18 cellular contexts compared by ENCODE assay signal in the genomic region with DNA sequence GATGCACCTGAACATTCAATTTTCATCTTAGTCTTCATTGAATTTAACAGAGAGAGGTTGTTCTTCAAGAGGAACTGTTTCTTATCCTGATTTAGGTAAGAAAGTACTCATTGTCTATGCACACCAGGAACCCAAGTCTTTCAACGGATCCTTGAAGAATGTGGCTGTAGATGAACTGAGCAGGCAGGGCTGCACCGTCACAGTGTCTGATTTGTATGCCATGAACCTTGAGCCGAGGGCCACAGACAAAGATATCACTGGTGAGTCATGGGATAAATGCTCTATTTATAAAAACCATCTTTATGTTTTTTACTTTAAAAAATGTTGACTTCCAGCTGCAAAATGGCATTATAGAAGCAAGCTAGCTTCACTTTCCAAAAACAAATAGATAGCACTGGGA. TPM values are rescaled to one million over a fixed set of nuclear protein-coding genes. Genes with fewer than 3 reads are reported as not detected.
DNase-seq lines count a peak whose midpoint lies in the region; ATAC-seq, FAIRE-seq and TF ChIP-seq lines count a peak whose summit lies in the region.
"Had no signal": no experiment of that assay in that cellular context is flagged by ENCODE, and none has a peak within 500 bp of the region (broad histone marks: within the 10 kb centered on the region; RNA-seq: fewer than 3 reads in every experiment).

No MANE protein-coding gene starts in this region.

- H3K27me3 ChIP-seq in SK-N-SH (ENCODE audit: insufficient read depth), result no peaks in the 10 kb centered on the region
- H3K27me3 ChIP-seq in astrocyte (ENCODE audit: insufficient read depth, low read length), result no peaks in the 10 kb centered on the region
- H3K27me3 ChIP-seq in colonic mucosa, result no peaks in the 10 kb centered on the region

- TF ChIP-seq CTCF in SK-N-SH (IDR thresholded peaks at IDR 0.05) (no peak), astrocyte (IDR thresholded peaks at IDR 0.05; ENCODE audit: insufficient read depth, low read depth, low read length) (no peak), colonic mucosa (IDR thresholded peaks at IDR 0.05) (no peak)

- POLR2A ChIA-PET in SK-N-SH (lab: Yijun Ruan, JAX), result no interaction called here
- POLR2A ChIA-PET in activated CD4-positive, alpha-beta memory T cell treated with anti-CD3 and anti-CD28 coated beads for 36 hours (lab: Charles Lee), result no interaction called here

- no peaks in the 10 kb centered on the region for H3K27me3 Mint-ChIP-seq in astrocyte (ENCODE audit: low read depth, unreplicated experiment)
- no peaks in the 10 kb centered on the region for H3K27me3 Mint-ChIP-seq in activated CD4-positive, alpha-beta memory T cell treated with anti-CD3 and anti-CD28 coated beads for 36 hours
- H3K27me3 Mint-ChIP-seq: CD4-positive, alpha-beta memory T cell had no signal

- DNase-seq in SK-N-SH (no peak), astrocyte (ENCODE audit: low read depth) (peak; percentile 19), kidney tubule cell (ENCODE audit: low spot score) (peak; percentile 6), colonic mucosa (no peak), NCI-H748 (lab: John Stamatoyannopoulos, UW; ENCODE audit: unreplicated experiment) (no peak)
- DNase-seq in activated CD4-positive, alpha-beta memory T cell treated with anti-CD3 and anti-CD28 coated beads for 36 hours, result no peak
- DNase-seq: CD4-positive, alpha-beta memory T cell; DMS79; HCEC 1CT; NCI-H1105 treated with DMSO at 0.1 percent for 48 hours; NCI-H187; NCI-H526 treated with DMSO at 0.1 percent for 48 hours; RPMI8226; SIG-M5 had no signal

- no peak for TF ChIP-seq EP300 in SK-N-SH (IDR thresholded peaks at IDR 0.05; ENCODE audit: borderline replicate concordance in 1 of 2, low read depth in 1 of 2, low read length in 1 of 2)

- no peak overlapping the region for H3K4me3 Mint-ChIP-seq in astrocyte (ENCODE audit: unreplicated experiment)
- no peak overlapping the region for H3K4me3 Mint-ChIP-seq in activated CD4-positive, alpha-beta memory T cell treated with anti-CD3 and anti-CD28 coated beads for 36 hours
- H3K4me3 Mint-ChIP-seq: CD4-positive, alpha-beta memory T cell had no signal

- no peak for TF ChIP-seq RAD21 in SK-N-SH (IDR thresholded peaks at IDR 0.05; ENCODE audit: low read length)

- no peaks in the 10 kb centered on the region for H3F3A ChIP-seq in SK-N-SH (replicated peaks; ENCODE audit: insufficient read depth)

- H3K27ac Mint-ChIP-seq in astrocyte (ENCODE audit: unreplicated experiment), result peak overlapping the region; percentile 5
- H3K27ac Mint-ChIP-seq in activated CD4-positive, alpha-beta memory T cell treated with anti-CD3 and anti-CD28 coated beads for 36 hours, result no peak overlapping the region

- CTCF ChIA-PET in SK-N-SH (lab: Yijun Ruan, JAX), result interaction anchor here (1.5 kb wide), 1 partner anchor 10 kb away, joined by 5 read pairs; no protein-coding TSS in a partner anchor
- CTCF ChIA-PET in activated CD4-positive, alpha-beta memory T cell treated with anti-CD3 and anti-CD28 coated beads for 36 hours (lab: Charles Lee), result interaction anchor here (1.5 kb wide), 1 partner anchor 9 kb away, joined by 3 read pairs; no protein-coding TSS in a partner anchor

- H3K9ac ChIP-seq in SK-N-SH (no peak overlapping the region), astrocyte (ENCODE audit: low read length) (no peak overlapping the region), colonic mucosa (ENCODE audit: low read depth in 2 of 2, low read length in 2 of 2) (no peak overlapping the region)

- peaks cover 5% of the 10 kb centered on the region for H3K4me1 Mint-ChIP-seq in astrocyte (ENCODE audit: low read depth, unreplicated experiment)
- peaks cover 4% of the 10 kb centered on the region for H3K4me1 Mint-ChIP-seq in activated CD4-positive, alpha-beta memory T cell treated with anti-CD3 and anti-CD28 coated beads for 36 hours (ENCODE audit: low read depth)

- no peak overlapping the region for H3K4me3 ChIP-seq in SK-N-SH (ENCODE audit: low read depth in 2 of 2, low read length in 1 of 2)
- no peak overlapping the region for H3K4me3 ChIP-seq in astrocyte (ENCODE audit: insufficient read depth, low read depth, low read length)
- no peak overlapping the region for H3K4me3 ChIP-seq in colonic mucosa

- peaks cover 45% of the 10 kb centered on the region for H3K36me3 Mint-ChIP-seq in astrocyte (ENCODE audit: low read depth, unreplicated experiment)
- peaks cover 59% of the 10 kb centered on the region for H3K36me3 Mint-ChIP-seq in activated CD4-positive, alpha-beta memory T cell treated with anti-CD3 and anti-CD28 coated beads for 36 hours

- intact Hi-C loops in colonic mucosa (cut with DNase I), result no loop called here
- intact Hi-C loops in activated CD4-positive, alpha-beta memory T cell treated with anti-CD3 and anti-CD28 coated beads for 36 hours (cut with micrococcal nuclease), result no loop called here

- ATAC-seq in SK-N-SH treated with all-trans-retinoic acid at 6 μM for 48 hours, result peak; percentile 33; the same call in 1 of the 3 replicates
- ATAC-seq in HG02610 (IDR thresholded peaks at IDR 0.05; ENCODE audit: unreplicated experiment), result no peak

- H3K4me1 ChIP-seq in SK-N-SH (ENCODE audit: control insufficient read depth in 1 of 2, insufficient read depth in 2 of 2, low read depth in 1 of 2, low read length in 1 of 2), result no peaks in the 10 kb centered on the region; a peak in 1 of 4 replicates
- H3K4me1 ChIP-seq in astrocyte (ENCODE audit: insufficient read depth, low read length), result peaks cover 8% of the 10 kb centered on the region
- H3K4me1 ChIP-seq in colonic mucosa, result no peaks in the 10 kb centered on the region

- no peaks in the 10 kb centered on the region for H3K79me2 ChIP-seq in SK-N-SH (ENCODE audit: insufficient read depth)
- H3K79me2 ChIP-seq in astrocyte (ENCODE audit: insufficient read depth, low read length), result no peaks in the 10 kb centered on the region

- H2AFZ ChIP-seq in SK-N-SH (ENCODE audit: low read depth), result no peak overlapping the region
- no peak overlapping the region for H2AFZ ChIP-seq in astrocyte (ENCODE audit: low read depth, low read length)

- no peak overlapping the region for H3K27ac ChIP-seq in SK-N-SH (ENCODE audit: low read depth in 2 of 2, low read length in 1 of 2)
- H3K27ac ChIP-seq in astrocyte (ENCODE audit: low read depth, low read length), result no peak overlapping the region
- no peak overlapping the region for H3K27ac ChIP-seq in colonic mucosa
- H3K27ac ChIP-seq: 22Rv1 had no signal

- H3K9me3 ChIP-seq in SK-N-SH, result peaks cover 14% of the 10 kb centered on the region
- peaks cover 5% of the 10 kb centered on the region for H3K9me3 ChIP-seq in astrocyte (ENCODE audit: insufficient read depth, low read depth, low read length)
- H3K9me3 ChIP-seq in colonic mucosa, result no peaks in the 10 kb centered on the region

- no peak overlapping the region for H3K4me2 ChIP-seq in SK-N-SH
- H3K4me2 ChIP-seq in astrocyte (ENCODE audit: low read length), result no peak overlapping the region

- H4K20me1 ChIP-seq in SK-N-SH (ENCODE audit: insufficient read depth) (no peaks in the 10 kb centered on the region), astrocyte (ENCODE audit: insufficient read depth, low read length) (no peaks in the 10 kb centered on the region)

- H3K9me2 ChIP-seq in SK-N-SH, result no peaks in the 10 kb centered on the region

- H3K9me3 Mint-ChIP-seq in astrocyte (ENCODE audit: unreplicated experiment), result peaks cover 22% of the 10 kb centered on the region
- H3K9me3 Mint-ChIP-seq in activated CD4-positive, alpha-beta memory T cell treated with anti-CD3 and anti-CD28 coated beads for 36 hours, result peaks cover 27% of the 10 kb centered on the region

- FAIRE-seq in astrocyte (lab: Jason Lieb, UNC), result no peak
- FAIRE-seq: D721Med had no signal

- 97% methylated on average over 3 of the region's 3 CpGs for WGBS in SK-N-SH (ENCODE audit: low lambda C conversion rate)

- H3K36me3 ChIP-seq in SK-N-SH (replicated peaks in 1 of 2; ENCODE audit: control insufficient read depth in 1 of 2, insufficient read depth in 2 of 2, low read length in 1 of 2), result peaks cover 5 to 51% of the 10 kb centered on the region in 2 experiments
- H3K36me3 ChIP-seq in astrocyte (ENCODE audit: insufficient read depth, low read length), result peaks cover 17% of the 10 kb centered on the region
- H3K36me3 ChIP-seq in colonic mucosa, result no peaks in the 10 kb centered on the region

TF ChIP-seq in SK-N-SH, 30 proteins besides CTCF, POLR2A, EP300 and RAD21 (continues in another document):
- TF ChIP-seq ELF1 (IDR thresholded peaks at IDR 0.05), result no peak
- no peak for TF ChIP-seq GABPA (IDR thresholded peaks at IDR 0.05; ENCODE audit: low read depth)
- TF ChIP-seq POLR2AphosphoS5 (IDR thresholded peaks at IDR 0.05; ENCODE audit: low read depth, low read length), result no peak
- TF ChIP-seq CHD2 (IDR thresholded peaks at IDR 0.05; ENCODE audit: low read length, partially characterized antibody), result no peak
- no peak for TF ChIP-seq RCOR1 (IDR thresholded peaks at IDR 0.05; ENCODE audit: low read length)
- TF ChIP-seq, protein P1, sequence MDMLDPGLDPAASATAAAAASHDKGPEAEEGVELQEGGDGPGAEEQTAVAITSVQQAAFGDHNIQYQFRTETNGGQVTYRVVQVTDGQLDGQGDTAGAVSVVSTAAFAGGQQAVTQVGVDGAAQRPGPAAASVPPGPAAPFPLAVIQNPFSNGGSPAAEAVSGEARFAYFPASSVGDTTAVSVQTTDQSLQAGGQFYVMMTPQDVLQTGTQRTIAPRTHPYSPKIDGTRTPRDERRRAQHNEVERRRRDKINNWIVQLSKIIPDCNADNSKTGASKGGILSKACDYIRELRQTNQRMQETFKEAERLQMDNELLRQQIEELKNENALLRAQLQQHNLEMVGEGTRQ (IDR thresholded peaks at IDR 0.05; ENCODE audit: borderline replicate concordance, low read depth, low read length), result no peak

RNA-seq across cellular contexts. Expression of gene NQO2, which starts 10.2 kb away (rescaled TPM):
- 19.2 and 22.5 TPM in 2 replicates for polyA plus RNA-seq in SK-N-SH (2012; rRNA removed)
- 18.9 and 20.4 TPM in 2 replicates for polyA plus RNA-seq in SK-N-SH (2012; cell fraction: cytosol; rRNA removed)
- polyA plus RNA-seq in SK-N-SH (2012; cell fraction: nucleus; rRNA removed), result 14.6 and 18.6 TPM in 2 replicates
- 9.4 and 12.4 TPM in 2 replicates for total RNA-seq in astrocyte
- total RNA-seq in colonic mucosa, result 10 to 100 TPM; 14.1 to 19.0 TPM
- total RNA-seq in activated CD4-positive, alpha-beta memory T cell treated with anti-CD3 and anti-CD28 coated beads for 36 hours, result 10 to 100 TPM; 36.1 to 38.9 TPM

RNA-seq across cellular contexts. Expression of gene SERPINB6, which starts 38.6 kb away (rescaled TPM):
- polyA plus RNA-seq in SK-N-SH (2012; rRNA removed), result 102 and 111 TPM in 2 replicates
- 109 TPM in 2 replicates for polyA plus RNA-seq in SK-N-SH (2012; cell fraction: cytosol; rRNA removed)
- 123 and 128 TPM in 2 replicates for polyA plus RNA-seq in SK-N-SH (2012; cell fraction: nucleus; rRNA removed)
- total RNA-seq in astrocyte, result 68.4 and 75.3 TPM in 2 replicates
- 100 to 1,000 TPM; 139 to 285 TPM for total RNA-seq in colonic mucosa
- total RNA-seq in activated CD4-positive, alpha-beta memory T cell treated with anti-CD3 and anti-CD28 coated beads for 36 hours, result 10 to 100 TPM; 59.0 to 64.7 TPM

RNA-seq across cellular contexts. Expression of gene RIPK1, which starts 58.4 kb away (rescaled TPM):
- 12.0 and 15.7 TPM in 2 replicates for polyA plus RNA-seq in SK-N-SH (2012; rRNA removed)
- 13.2 and 14.1 TPM in 2 replicates for polyA plus RNA-seq in SK-N-SH (2012; cell fraction: cytosol; rRNA removed)
- polyA plus RNA-seq in SK-N-SH (2012; cell fraction: nucleus; rRNA removed), result 20.4 and 28.0 TPM in 2 replicates
- 21.9 and 23.4 TPM in 2 replicates for total RNA-seq in astrocyte
- 10 to 100 TPM; 23.5 to 30.6 TPM for total RNA-seq in colonic mucosa
- 10 to 100 TPM; 18.5 to 18.6 TPM for total RNA-seq in activated CD4-positive, alpha-beta memory T cell treated with anti-CD3 and anti-CD28 coated beads for 36 hours

Comparison
In these comparisons a context has a peak if more than half of its experiments do, and no peak if none do; other contexts are left out.
1. DNase-seq: peak in astrocyte (single experiment) and kidney tubule cell (single experiment); none in SK-N-SH (single experiment), colonic mucosa (single experiment), activated CD4-positive, alpha-beta memory T cell treated with anti-CD3 and anti-CD28 coated beads for 36 hours (single experiment) and NCI-H748 (single experiment).